ENCODE assay signal across 1 cellular context in genomic region chr22:36817429-36817783, GRCh38.
TF ChIP-seq lines count a peak whose summit lies in the region.

No MANE protein-coding gene starts in this region.

TF ChIP-seq in HEK293, 187 proteins besides CTCF, POLR2A, EP300 and RAD21 (continued from another document):
- TF ChIP-seq, protein P1, sequence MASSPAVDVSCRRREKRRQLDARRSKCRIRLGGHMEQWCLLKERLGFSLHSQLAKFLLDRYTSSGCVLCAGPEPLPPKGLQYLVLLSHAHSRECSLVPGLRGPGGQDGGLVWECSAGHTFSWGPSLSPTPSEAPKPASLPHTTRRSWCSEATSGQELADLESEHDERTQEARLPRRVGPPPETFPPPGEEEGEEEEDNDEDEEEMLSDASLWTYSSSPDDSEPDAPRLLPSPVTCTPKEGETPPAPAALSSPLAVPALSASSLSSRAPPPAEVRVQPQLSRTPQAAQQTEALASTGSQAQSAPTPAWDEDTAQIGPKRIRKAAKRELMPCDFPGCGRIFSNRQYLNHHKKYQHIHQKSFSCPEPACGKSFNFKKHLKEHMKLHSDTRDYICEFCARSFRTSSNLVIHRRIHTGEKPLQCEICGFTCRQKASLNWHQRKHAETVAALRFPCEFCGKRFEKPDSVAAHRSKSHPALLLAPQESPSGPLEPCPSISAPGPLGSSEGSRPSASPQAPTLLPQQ (tag by site-specific recombination; IDR thresholded peaks at IDR 0.05): peak; percentile 82
- no peak for TF ChIP-seq ZNF214 (tag by site-specific recombination; IDR thresholded peaks at IDR 0.05; ENCODE audit: borderline replicate concordance)
- no peak for TF ChIP-seq PRDM1 (tag by site-specific recombination; IDR thresholded peaks at IDR 0.05)
- TF ChIP-seq, protein P2, sequence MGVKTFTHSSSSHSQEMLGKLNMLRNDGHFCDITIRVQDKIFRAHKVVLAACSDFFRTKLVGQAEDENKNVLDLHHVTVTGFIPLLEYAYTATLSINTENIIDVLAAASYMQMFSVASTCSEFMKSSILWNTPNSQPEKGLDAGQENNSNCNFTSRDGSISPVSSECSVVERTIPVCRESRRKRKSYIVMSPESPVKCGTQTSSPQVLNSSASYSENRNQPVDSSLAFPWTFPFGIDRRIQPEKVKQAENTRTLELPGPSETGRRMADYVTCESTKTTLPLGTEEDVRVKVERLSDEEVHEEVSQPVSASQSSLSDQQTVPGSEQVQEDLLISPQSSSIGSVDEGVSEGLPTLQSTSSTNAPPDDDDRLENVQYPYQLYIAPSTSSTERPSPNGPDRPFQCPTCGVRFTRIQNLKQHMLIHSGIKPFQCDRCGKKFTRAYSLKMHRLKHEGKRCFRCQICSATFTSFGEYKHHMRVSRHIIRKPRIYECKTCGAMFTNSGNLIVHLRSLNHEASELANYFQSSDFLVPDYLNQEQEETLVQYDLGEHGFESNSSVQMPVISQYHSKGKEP (tag by site-specific recombination; IDR thresholded peaks at IDR 0.05): no peak
